Comparison of ENCODE assay signal across 1 cellular context in genomic region chr1:153608742-153609584, GRCh38.
TF ChIP-seq lines count a peak whose summit lies in the region.

No MANE protein-coding gene starts in this region.

TF ChIP-seq in HepG2, 621 proteins besides CTCF, POLR2A, EP300 and RAD21 (continued from another document):
- TF ChIP-seq KDM6A (CRISPR knock-in tag; IDR thresholded peaks at IDR 0.05; ENCODE audit: low read depth) (peak; percentile 64), AGO2 (optimal IDR thresholded peaks at IDR 0.05; ENCODE audit: low read depth, low read length) (peak; percentile 38), TAF1 (CRISPR knock-in tag; IDR thresholded peaks at IDR 0.05) (peak; percentile 68), RFX1 (IDR thresholded peaks at IDR 0.05) (peak; percentile 7; the same call in 1 of the 2 replicates), STAT5B (CRISPR knock-in tag; IDR thresholded peaks at IDR 0.05) (no peak), ZNF710 (CRISPR knock-in tag; IDR thresholded peaks at IDR 0.05; ENCODE audit: borderline replicate concordance) (peak; percentile 45; the same call in 1 of the 2 replicates), RARA (CRISPR knock-in tag; IDR thresholded peaks at IDR 0.05) (peak; percentile 79), ZNF501 (CRISPR knock-in tag; IDR thresholded peaks at IDR 0.05) (peak; percentile 86; the same call in 1 of the 2 replicates), SP140L (CRISPR knock-in tag; IDR thresholded peaks at IDR 0.05; ENCODE audit: borderline replicate concordance) (no peak), NFYC (CRISPR knock-in tag; IDR thresholded peaks at IDR 0.05) (no peak), HOXA3 (CRISPR knock-in tag; IDR thresholded peaks at IDR 0.05) (peak; percentile 71; the same call in 1 of the 2 replicates), YEATS4 (CRISPR knock-in tag; IDR thresholded peaks at IDR 0.05; ENCODE audit: borderline replicate concordance) (peak; percentile 63; the same call in 1 of the 2 replicates), ZFP82 (CRISPR knock-in tag; IDR thresholded peaks at IDR 0.05; ENCODE audit: borderline replicate concordance) (peak; percentile 27; the same call in 1 of the 2 replicates), PCBP2 (optimal IDR thresholded peaks at IDR 0.05; ENCODE audit: low read depth, low read length, poor library complexity, severe bottlenecking) (peak; percentile 18), ZNF441 (CRISPR knock-in tag; IDR thresholded peaks at IDR 0.05; ENCODE audit: borderline replicate concordance) (peak; percentile 88), ZNF709 (CRISPR knock-in tag; IDR thresholded peaks at IDR 0.05) (peak; percentile 88)
- TF ChIP-seq, protein P1, sequence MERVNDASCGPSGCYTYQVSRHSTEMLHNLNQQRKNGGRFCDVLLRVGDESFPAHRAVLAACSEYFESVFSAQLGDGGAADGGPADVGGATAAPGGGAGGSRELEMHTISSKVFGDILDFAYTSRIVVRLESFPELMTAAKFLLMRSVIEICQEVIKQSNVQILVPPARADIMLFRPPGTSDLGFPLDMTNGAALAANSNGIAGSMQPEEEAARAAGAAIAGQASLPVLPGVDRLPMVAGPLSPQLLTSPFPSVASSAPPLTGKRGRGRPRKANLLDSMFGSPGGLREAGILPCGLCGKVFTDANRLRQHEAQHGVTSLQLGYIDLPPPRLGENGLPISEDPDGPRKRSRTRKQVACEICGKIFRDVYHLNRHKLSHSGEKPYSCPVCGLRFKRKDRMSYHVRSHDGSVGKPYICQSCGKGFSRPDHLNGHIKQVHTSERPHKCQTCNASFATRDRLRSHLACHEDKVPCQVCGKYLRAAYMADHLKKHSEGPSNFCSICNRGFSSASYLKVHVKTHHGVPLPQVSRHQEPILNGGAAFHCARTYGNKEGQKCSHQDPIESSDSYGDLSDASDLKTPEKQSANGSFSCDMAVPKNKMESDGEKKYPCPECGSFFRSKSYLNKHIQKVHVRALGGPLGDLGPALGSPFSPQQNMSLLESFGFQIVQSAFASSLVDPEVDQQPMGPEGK (CRISPR knock-in tag; IDR thresholded peaks at IDR 0.05), result peak; percentile 99
- TF ChIP-seq, protein P2, sequence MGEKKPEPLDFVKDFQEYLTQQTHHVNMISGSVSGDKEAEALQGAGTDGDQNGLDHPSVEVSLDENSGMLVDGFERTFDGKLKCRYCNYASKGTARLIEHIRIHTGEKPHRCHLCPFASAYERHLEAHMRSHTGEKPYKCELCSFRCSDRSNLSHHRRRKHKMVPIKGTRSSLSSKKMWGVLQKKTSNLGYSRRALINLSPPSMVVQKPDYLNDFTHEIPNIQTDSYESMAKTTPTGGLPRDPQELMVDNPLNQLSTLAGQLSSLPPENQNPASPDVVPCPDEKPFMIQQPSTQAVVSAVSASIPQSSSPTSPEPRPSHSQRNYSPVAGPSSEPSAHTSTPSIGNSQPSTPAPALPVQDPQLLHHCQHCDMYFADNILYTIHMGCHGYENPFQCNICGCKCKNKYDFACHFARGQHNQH (CRISPR knock-in tag; IDR thresholded peaks at IDR 0.05), result peak; percentile 44
